ENCODE assay signal across 18 cellular contexts in genomic region chr2:177395594-177395993, GRCh38.
"Had no signal": no experiment of that assay in that cellular context is flagged by ENCODE, and none has a peak within 500 bp of the region (broad histone marks: within the 10 kb centered on the region; RNA-seq: fewer than 3 reads in every experiment).

No MANE protein-coding gene starts in this region.

- H3K4me3 ChIP-seq: lower lobe of right lung, neural progenitor cell, skin epidermis, transverse colon had no signal

- DNase-seq: activated CD4-positive, alpha-beta memory T cell treated with anti-CD3 and anti-CD28 coated beads for 36 hours; activated gamma-delta T cell; activated T-cell treated with anti-CD3 and anti-CD28 coated beads, Interleukin-2, amount 50 U/mL, for 4 hours; amygdala; dermis blood vessel endothelial cell; hypothalamus; lower lobe of right lung; stimulated activated naive B cell treated with anti-CD40 and anti-IgM and Interleukin-4, amounts not matched to agents 10 μg/mL and 1 μg/mL and 100 μg/mL, for 72 hours; substantia nigra; transverse colon had no signal

- H3K9ac ChIP-seq: neural progenitor cell, parathyroid adenoma had no signal

- H3K27ac Mint-ChIP-seq: activated CD4-positive, alpha-beta memory T cell treated with anti-CD3 and anti-CD28 coated beads for 36 hours; activated naive CD8-positive, alpha-beta T cell; brain; neural progenitor cell; stimulated activated naive B cell treated with anti-CD40 and anti-IgM and Interleukin-4, amounts not matched to agents 10 μg/mL and 1 μg/mL and 100 μg/mL, for 72 hours had no signal

- H3K36me3 ChIP-seq: lower lobe of right lung, neural progenitor cell, transverse colon had no signal

- H3K9me3 ChIP-seq: lower lobe of right lung, transverse colon had no signal

- H3K4me3 Mint-ChIP-seq: activated CD4-positive, alpha-beta memory T cell treated with anti-CD3 and anti-CD28 coated beads for 36 hours; mesothelial cell of epicardium; neural progenitor cell; stimulated activated naive B cell treated with anti-CD40 and anti-IgM and Interleukin-4, amounts not matched to agents 10 μg/mL and 1 μg/mL and 100 μg/mL, for 72 hours had no signal

- H3K27me3 ChIP-seq: neural progenitor cell, transverse colon had no signal

- ATAC-seq: activated T-cell treated with anti-CD3 and anti-CD28 coated beads, Interleukin-2, amount 50 U/mL, for 4 hours; esophagus mucosa; lower lobe of right lung; stimulated activated naive B cell treated with anti-CD40 and anti-IgM and Interleukin-4, amounts not matched to agents 10 μg/mL and 1 μg/mL and 100 μg/mL, for 72 hours had no signal

- H3K9me3 Mint-ChIP-seq: activated CD4-positive, alpha-beta memory T cell treated with anti-CD3 and anti-CD28 coated beads for 36 hours; activated T-cell treated with anti-CD3 and anti-CD28 coated beads, Interleukin-2, amount 50 U/mL, for 4 hours; mesothelial cell of epicardium; neural progenitor cell; stimulated activated naive B cell treated with anti-CD40 and anti-IgM and Interleukin-4, amounts not matched to agents 10 μg/mL and 1 μg/mL and 100 μg/mL, for 72 hours had no signal

- H3K27ac ChIP-seq: lower lobe of right lung, neural progenitor cell, parathyroid adenoma, transverse colon, VCaP had no signal

- H3K27me3 Mint-ChIP-seq: activated CD4-positive, alpha-beta memory T cell treated with anti-CD3 and anti-CD28 coated beads for 36 hours; activated naive CD8-positive, alpha-beta T cell; stimulated activated naive B cell treated with anti-CD40 and anti-IgM and Interleukin-4, amounts not matched to agents 10 μg/mL and 1 μg/mL and 100 μg/mL, for 72 hours had no signal
